Comparison of ENCODE assay signal across 8 cellular contexts in genomic region chr11:72787262-72788104, GRCh38. TPM values are rescaled to one million over a fixed set of nuclear protein-coding genes. Genes with fewer than 3 reads are reported as not detected.
DNase-seq lines count a peak whose midpoint lies in the region; TF ChIP-seq lines count a peak whose summit lies in the region.

No MANE protein-coding gene starts in this region.

- H3K4me3 Mint-ChIP-seq in Calu3 (ENCODE audit: low read depth, unreplicated experiment): no peak overlapping the region

- intact Hi-C loops in Calu3 (cut with micrococcal nuclease; ENCODE audit: unreplicated experiment): no loop called here

- no TSS peak for BruUV-seq in Calu3 (replicated peaks; lab: Mats Ljungman, UMichigan)

- peaks cover 4% of the 10 kb centered on the region for H3K36me3 Mint-ChIP-seq in Calu3 (ENCODE audit: insufficient read depth, unreplicated experiment)

- peak; percentile 18 for DNase-seq in ELR (ENCODE audit: low read depth)
- peak; percentile 59 for DNase-seq in HEK293T (ENCODE audit: extremely low spot score)
- DNase-seq in SHP77 (lab: John Stamatoyannopoulos, UW): peak; percentile 74 to 81
- DNase-seq in islet precursor cell: peak; percentile 91
- no peak for DNase-seq in pons (ENCODE audit: low spot score)
- DNase-seq in dedifferentiated amniotic fluid mesenchymal stem cell (ENCODE audit: extremely low spot score): no peak
- no peak for DNase-seq in NCI-H1930 (lab: John Stamatoyannopoulos, UW)
- DNase-seq in Calu3: no peak

- POLR2A ChIA-PET in HEK293T (lab: Yijun Ruan, JAX): interaction anchor here (1.0 kb wide), 1 partner anchor 28 kb away, joined by 4 read pairs; no protein-coding TSS in a partner anchor

- peaks cover 6% of the 10 kb centered on the region for H3K4me1 Mint-ChIP-seq in Calu3 (ENCODE audit: low read depth, unreplicated experiment)

- H3K27me3 Mint-ChIP-seq in Calu3 (ENCODE audit: unreplicated experiment): no peaks in the 10 kb centered on the region

- H3K27ac Mint-ChIP-seq in Calu3 (ENCODE audit: unreplicated experiment): no peak overlapping the region

- CTCF ChIA-PET in HEK293T (lab: Yijun Ruan, JAX): interaction anchor here (0.8 to 1.4 kb wide), 2 partner anchors 34 to 62 kb away, joined by 3 to 5 read pairs; no protein-coding TSS in a partner anchor
- CTCF ChIA-PET in Calu3 (lab: Charles Lee): no interaction called here

- TF ChIP-seq CTCF in Calu3 (IDR thresholded peaks at IDR 0.05; ENCODE audit: unreplicated experiment): no peak

- no peaks in the 10 kb centered on the region for H3K9me3 Mint-ChIP-seq in Calu3 (ENCODE audit: low read depth, unreplicated experiment)

TF ChIP-seq in HEK293T, 16 proteins besides CTCF, POLR2A, EP300 and RAD21:
- no peak for TF ChIP-seq CTBP1 (IDR thresholded peaks at IDR 0.05; ENCODE audit: borderline replicate concordance)
- no peak for TF ChIP-seq FOXM1 (IDR thresholded peaks at IDR 0.05; ENCODE audit: borderline replicate concordance)
- TF ChIP-seq, protein P1, sequence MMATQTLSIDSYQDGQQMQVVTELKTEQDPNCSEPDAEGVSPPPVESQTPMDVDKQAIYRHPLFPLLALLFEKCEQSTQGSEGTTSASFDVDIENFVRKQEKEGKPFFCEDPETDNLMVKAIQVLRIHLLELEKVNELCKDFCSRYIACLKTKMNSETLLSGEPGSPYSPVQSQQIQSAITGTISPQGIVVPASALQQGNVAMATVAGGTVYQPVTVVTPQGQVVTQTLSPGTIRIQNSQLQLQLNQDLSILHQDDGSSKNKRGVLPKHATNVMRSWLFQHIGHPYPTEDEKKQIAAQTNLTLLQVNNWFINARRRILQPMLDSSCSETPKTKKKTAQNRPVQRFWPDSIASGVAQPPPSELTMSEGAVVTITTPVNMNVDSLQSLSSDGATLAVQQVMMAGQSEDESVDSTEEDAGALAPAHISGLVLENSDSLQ (IDR thresholded peaks at IDR 0.05): 0 out of 2 replicates have a peak, but pooled peaks have one; percentile 15
- no peak for TF ChIP-seq BHLHE40 (IDR thresholded peaks at IDR 0.05; ENCODE audit: borderline replicate concordance)
- TF ChIP-seq LEF1 (IDR thresholded peaks at IDR 0.05; ENCODE audit: borderline replicate concordance): no peak
- TF ChIP-seq ELF4 (IDR thresholded peaks at IDR 0.05): no peak
- no peak for TF ChIP-seq TARDBP (IDR thresholded peaks at IDR 0.05)

RNA-seq across cellular contexts. Expression of gene STARD10, which starts 6.4 kb away (rescaled TPM):
- 55.1 and 68.9 TPM in 2 replicates for total RNA-seq in Calu3 (2022)

RNA-seq across cellular contexts. Expression of gene ATG16L2, which starts 26.7 kb away (rescaled TPM):
- total RNA-seq in Calu3 (2022): 28.7 and 29.1 TPM in 2 replicates

RNA-seq across cellular contexts. Expression of gene ARAP1, which starts 35.3 kb away (rescaled TPM):
- 53.0 and 61.3 TPM in 2 replicates for total RNA-seq in Calu3 (2022)

Comparison
In these comparisons a context has a peak if more than half of its experiments do, and no peak if none do; other contexts are left out.
1. DNase-seq: peak in ELR (single experiment), HEK293T (single experiment), SHP77 (2 of 2) and islet precursor cell (single experiment); none in pons (single experiment), dedifferentiated amniotic fluid mesenchymal stem cell (single experiment), NCI-H1930 (0 of 2) and Calu3 (single experiment).